ENCODE assay signal across 8 cellular contexts in the genomic region with DNA sequence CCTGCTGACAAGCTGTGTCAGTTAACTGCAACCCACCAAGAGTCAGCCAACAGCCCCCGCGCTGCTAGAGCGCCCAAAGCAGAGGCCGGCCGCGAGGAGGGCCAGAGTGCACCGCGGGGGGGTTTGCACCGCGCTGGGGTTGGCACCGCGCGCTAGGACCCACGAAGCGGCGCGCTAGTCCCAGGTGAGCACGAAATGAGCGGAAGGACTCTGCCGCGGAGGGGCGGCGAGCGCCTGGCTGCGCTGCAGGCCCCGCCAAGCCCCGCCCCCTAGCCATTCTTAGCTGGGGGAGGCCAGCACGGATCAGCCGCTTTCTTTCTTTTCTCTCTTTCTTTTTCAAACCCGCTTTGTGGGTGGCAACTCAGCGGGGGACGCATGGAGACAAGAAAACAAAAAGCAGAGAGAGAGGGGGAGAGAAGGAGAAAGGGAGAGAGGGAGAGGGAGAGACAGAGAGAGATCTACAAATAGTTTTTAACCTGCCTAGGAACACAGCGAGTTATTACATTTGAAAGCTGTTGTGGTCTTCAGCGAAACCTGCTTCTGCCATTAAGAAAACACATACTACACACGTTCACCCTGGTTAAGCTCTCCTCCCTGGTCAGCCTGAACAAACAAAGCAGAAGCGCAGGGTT. TPM values are rescaled to one million over a fixed set of nuclear protein-coding genes. Genes with fewer than 3 reads are reported as not detected.
DNase-seq lines count a peak whose midpoint lies in the region; ATAC-seq and TF ChIP-seq lines count a peak whose summit lies in the region.

No MANE protein-coding gene starts in this region.

- intact Hi-C loops in A673 (cut with micrococcal nuclease; ENCODE audit: unreplicated experiment) = no loop called here

- H3K27me3 ChIP-seq in A673 (replicated peaks; ENCODE audit: insufficient read depth, low read depth, low read length, poor library complexity) = peaks cover 100% of the 10 kb centered on the region

- no TSS peak for BruUV-seq in A673 (replicated peaks; lab: Mats Ljungman, UMichigan)

- peaks cover 3% of the 10 kb centered on the region for H3K4me1 ChIP-seq in A673 (ENCODE audit: insufficient read depth, low read length, poor library complexity, severe bottlenecking)

- TF ChIP-seq CTCF in A673 (conservative IDR thresholded peaks at IDR 0.05; ENCODE audit: low read depth, low read length) = no peak

- no peak overlapping the region for H3K27ac ChIP-seq in A673 (ENCODE audit: low read depth, low read length, poor library complexity, severe bottlenecking)

- no peaks in the 10 kb centered on the region for H3K36me3 ChIP-seq in A673 (ENCODE audit: insufficient read depth, low read length, poor library complexity, severe bottlenecking)

- no peak for DNase-seq in A673 (ENCODE audit: low spot score)
- DNase-seq in SW480 (ENCODE audit: low spot score) = peak; percentile 79
- peak; percentile 31 for DNase-seq in effector CD4-positive, alpha-beta T cell
- peak; percentile 78 for DNase-seq in stimulated activated CD4-positive, alpha-beta T cell treated with anti-CD3 and anti-CD28 coated beads, Interleukin-15, amount 100 ng/mL, for 24 hours
- DNase-seq in NOMO-1 treated with dmso at 0.1 percent for 144 hours (lab: John Stamatoyannopoulos, UW; ENCODE audit: unreplicated experiment) = no peak
- DNase-seq in NCI-H446 treated with DMSO at 0.1 percent for 48 hours (lab: John Stamatoyannopoulos, UW) = no peak

- no peaks in the 10 kb centered on the region for H3K9me3 ChIP-seq in A673 (ENCODE audit: low read depth, low read length, poor library complexity, severe bottlenecking)

- peak overlapping the region; percentile 5 for H3K4me3 ChIP-seq in A673 (ENCODE audit: low read depth, low read length, poor library complexity, severe bottlenecking)

- CTCF ChIA-PET in A673 (lab: Charles Lee) = interaction anchor here (0.7 kb wide), 1 partner anchor 13 kb away, joined by 3 read pairs; no protein-coding TSS in a partner anchor

- POLR2A ChIA-PET in A673 (lab: Charles Lee; ENCODE audit: low non-redundant PET) = no interaction called here

- peak; percentile 76 for ATAC-seq in GM18909 (IDR thresholded peaks at IDR 0.05; ENCODE audit: poor library complexity, unreplicated experiment)
- peak; percentile 56 for ATAC-seq in HG03342 (IDR thresholded peaks at IDR 0.05; ENCODE audit: unreplicated experiment)

RNA-seq across cellular contexts. Expression of a gene that starts 6.9 kb away (rescaled TPM):
- total RNA-seq in A673 (2021) = not detected in 2 replicates

Comparison
In these comparisons a context has a peak if more than half of its experiments do, and no peak if none do; other contexts are left out.
1. DNase-seq: peak in SW480 (single experiment), effector CD4-positive, alpha-beta T cell (single experiment) and stimulated activated CD4-positive, alpha-beta T cell treated with anti-CD3 and anti-CD28 coated beads, Interleukin-15, amount 100 ng/mL, for 24 hours (single experiment); none in A673 (single experiment), NOMO-1 treated with dmso at 0.1 percent for 144 hours (single experiment) and NCI-H446 treated with DMSO at 0.1 percent for 48 hours (single experiment).